ENCODE assay signal across 1 cellular context in the genomic region with DNA sequence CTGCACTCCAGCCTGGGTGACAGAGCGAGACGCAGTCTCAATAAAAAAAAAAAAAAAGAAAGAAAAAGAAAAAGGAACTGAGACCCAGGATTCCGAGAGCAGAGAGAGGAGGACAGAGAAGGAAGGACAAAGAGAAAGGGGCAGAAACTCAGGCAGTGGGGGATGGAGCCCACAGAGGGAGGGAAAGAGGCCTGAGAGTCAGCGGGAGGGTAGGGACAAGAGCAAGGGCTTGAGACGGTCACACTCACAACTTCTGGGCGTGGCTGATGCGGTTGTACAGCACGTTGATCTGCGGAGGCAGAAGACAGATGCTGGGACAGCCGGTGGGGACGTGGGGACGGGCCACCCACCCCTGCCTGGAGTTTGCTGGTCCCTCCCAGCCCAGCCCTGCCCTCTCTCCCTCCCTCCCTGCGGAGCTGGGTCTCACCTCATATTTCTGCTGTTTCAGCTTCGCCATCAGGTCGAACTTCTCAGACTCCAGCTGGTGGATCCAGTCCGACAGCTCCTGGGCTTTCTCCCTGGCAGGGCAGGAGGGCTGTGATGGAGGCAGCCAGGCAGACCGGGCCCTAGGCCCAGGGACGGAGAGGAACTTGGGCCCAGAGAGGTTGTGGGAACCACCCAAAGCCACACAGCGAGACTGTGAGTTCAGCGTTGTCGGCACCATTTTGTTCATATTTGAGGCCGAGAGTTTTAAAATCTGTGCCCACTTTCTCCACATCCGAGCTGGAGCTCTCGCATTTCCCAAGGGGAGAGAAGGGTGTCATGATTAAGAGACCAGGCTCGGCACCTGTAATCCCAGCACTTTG.
TF ChIP-seq lines count a peak whose summit lies in the region.

No MANE protein-coding gene starts in this region.

TF ChIP-seq in GM12878, 131 proteins besides CTCF, POLR2A, EP300 and RAD21:
- no peak for TF ChIP-seq CBX5 (IDR thresholded peaks at IDR 0.05; ENCODE audit: low read depth)
- no peak for TF ChIP-seq EGR1 (IDR thresholded peaks at IDR 0.05; ENCODE audit: borderline replicate concordance in 1 of 2, low read depth in 2 of 2, low read length in 2 of 2)
- no peak for TF ChIP-seq RB1 (IDR thresholded peaks at IDR 0.05; ENCODE audit: borderline replicate concordance)
- TF ChIP-seq KAT2A (conservative IDR thresholded peaks at IDR 0.05; ENCODE audit: control insufficient read depth, low read depth, low read length), result no peak
- TF ChIP-seq BCL11A (IDR thresholded peaks at IDR 0.05; ENCODE audit: low read depth, low read length), result no peak
- no peak for TF ChIP-seq FOXM1 (IDR thresholded peaks at IDR 0.05; ENCODE audit: low read depth, low read length)
- no peak for TF ChIP-seq IRF4 (IDR thresholded peaks at IDR 0.05; ENCODE audit: low read depth, low read length)
- TF ChIP-seq SPI1 (IDR thresholded peaks at IDR 0.05; ENCODE audit: borderline replicate concordance, insufficient read depth, low read depth, low read length), result peak; percentile 60; the same call in 1 of the 2 replicates
- no peak for TF ChIP-seq SIN3A (IDR thresholded peaks at IDR 0.05; ENCODE audit: low read depth, low read length)
- TF ChIP-seq MXI1 (IDR thresholded peaks at IDR 0.05; ENCODE audit: low read depth, low read length), result no peak
- TF ChIP-seq, protein P1, sequence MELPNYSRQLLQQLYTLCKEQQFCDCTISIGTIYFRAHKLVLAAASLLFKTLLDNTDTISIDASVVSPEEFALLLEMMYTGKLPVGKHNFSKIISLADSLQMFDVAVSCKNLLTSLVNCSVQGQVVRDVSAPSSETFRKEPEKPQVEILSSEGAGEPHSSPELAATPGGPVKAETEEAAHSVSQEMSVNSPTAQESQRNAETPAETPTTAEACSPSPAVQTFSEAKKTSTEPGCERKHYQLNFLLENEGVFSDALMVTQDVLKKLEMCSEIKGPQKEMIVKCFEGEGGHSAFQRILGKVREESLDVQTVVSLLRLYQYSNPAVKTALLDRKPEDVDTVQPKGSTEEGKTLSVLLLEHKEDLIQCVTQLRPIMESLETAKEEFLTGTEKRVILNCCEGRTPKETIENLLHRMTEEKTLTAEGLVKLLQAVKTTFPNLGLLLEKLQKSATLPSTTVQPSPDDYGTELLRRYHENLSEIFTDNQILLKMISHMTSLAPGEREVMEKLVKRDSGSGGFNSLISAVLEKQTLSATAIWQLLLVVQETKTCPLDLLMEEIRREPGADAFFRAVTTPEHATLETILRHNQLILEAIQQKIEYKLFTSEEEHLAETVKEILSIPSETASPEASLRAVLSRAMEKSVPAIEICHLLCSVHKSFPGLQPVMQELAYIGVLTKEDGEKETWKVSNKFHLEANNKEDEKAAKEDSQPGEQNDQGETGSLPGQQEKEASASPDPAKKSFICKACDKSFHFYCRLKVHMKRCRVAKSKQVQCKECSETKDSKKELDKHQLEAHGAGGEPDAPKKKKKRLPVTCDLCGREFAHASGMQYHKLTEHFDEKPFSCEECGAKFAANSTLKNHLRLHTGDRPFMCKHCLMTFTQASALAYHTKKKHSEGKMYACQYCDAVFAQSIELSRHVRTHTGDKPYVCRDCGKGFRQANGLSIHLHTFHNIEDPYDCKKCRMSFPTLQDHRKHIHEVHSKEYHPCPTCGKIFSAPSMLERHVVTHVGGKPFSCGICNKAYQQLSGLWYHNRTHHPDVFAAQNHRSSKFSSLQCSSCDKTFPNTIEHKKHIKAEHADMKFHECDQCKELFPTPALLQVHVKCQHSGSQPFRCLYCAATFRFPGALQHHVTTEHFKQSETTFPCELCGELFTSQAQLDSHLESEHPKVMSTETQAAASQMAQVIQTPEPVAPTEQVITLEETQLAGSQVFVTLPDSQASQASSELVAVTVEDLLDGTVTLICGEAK (IDR thresholded peaks at IDR 0.05; ENCODE audit: borderline replicate concordance), result peak; percentile 61
- TF ChIP-seq SMC3 (IDR thresholded peaks at IDR 0.05; ENCODE audit: borderline replicate concordance, low read length), result no peak
- TF ChIP-seq, protein P2, sequence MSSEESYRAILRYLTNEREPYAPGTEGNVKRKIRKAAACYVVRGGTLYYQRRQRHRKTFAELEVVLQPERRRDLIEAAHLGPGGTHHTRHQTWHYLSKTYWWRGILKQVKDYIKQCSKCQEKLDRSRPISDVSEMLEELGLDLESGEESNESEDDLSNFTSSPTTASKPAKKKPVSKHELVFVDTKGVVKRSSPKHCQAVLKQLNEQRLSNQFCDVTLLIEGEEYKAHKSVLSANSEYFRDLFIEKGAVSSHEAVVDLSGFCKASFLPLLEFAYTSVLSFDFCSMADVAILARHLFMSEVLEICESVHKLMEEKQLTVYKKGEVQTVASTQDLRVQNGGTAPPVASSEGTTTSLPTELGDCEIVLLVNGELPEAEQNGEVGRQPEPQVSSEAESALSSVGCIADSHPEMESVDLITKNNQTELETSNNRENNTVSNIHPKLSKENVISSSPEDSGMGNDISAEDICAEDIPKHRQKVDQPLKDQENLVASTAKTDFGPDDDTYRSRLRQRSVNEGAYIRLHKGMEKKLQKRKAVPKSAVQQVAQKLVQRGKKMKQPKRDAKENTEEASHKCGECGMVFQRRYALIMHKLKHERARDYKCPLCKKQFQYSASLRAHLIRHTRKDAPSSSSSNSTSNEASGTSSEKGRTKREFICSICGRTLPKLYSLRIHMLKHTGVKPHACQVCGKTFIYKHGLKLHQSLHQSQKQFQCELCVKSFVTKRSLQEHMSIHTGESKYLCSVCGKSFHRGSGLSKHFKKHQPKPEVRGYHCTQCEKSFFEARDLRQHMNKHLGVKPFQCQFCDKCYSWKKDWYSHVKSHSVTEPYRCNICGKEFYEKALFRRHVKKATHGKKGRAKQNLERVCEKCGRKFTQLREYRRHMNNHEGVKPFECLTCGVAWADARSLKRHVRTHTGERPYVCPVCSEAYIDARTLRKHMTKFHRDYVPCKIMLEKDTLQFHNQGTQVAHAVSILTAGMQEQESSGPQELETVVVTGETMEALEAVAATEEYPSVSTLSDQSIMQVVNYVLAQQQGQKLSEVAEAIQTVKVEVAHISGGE (CRISPR knock-in tag; IDR thresholded peaks at IDR 0.05), result no peak
- TF ChIP-seq CBX3 (IDR thresholded peaks at IDR 0.05; ENCODE audit: borderline replicate concordance, low read depth), result no peak
- no peak for TF ChIP-seq ZNF24 (IDR thresholded peaks at IDR 0.05)
- TF ChIP-seq HDGF (IDR thresholded peaks at IDR 0.05), result no peak
- no peak for TF ChIP-seq PAX8 (IDR thresholded peaks at IDR 0.05)
- TF ChIP-seq EED (IDR thresholded peaks at IDR 0.05; ENCODE audit: low read depth), result 0 out of 2 replicates have a peak, but pooled peaks have one; percentile 13
- TF ChIP-seq BACH1 (IDR thresholded peaks at IDR 0.05; ENCODE audit: borderline replicate concordance), result no peak
- TF ChIP-seq WRNIP1 (IDR thresholded peaks at IDR 0.05; ENCODE audit: borderline replicate concordance, low read depth, low read length), result no peak
- no peak for TF ChIP-seq TCF3 (IDR thresholded peaks at IDR 0.05; ENCODE audit: borderline replicate concordance, insufficient read depth, low read depth, low read length)
- TF ChIP-seq NBN (IDR thresholded peaks at IDR 0.05), result 0 out of 2 replicates have a peak, but pooled peaks have one; percentile 61
- TF ChIP-seq IKZF1 (conservative IDR thresholded peaks at IDR 0.05), result 0 out of 2 replicates have a peak, but pooled peaks have one; percentile 8
- peak; percentile 53 to 58; a peak in 2 of 4 replicates for TF ChIP-seq IKZF2 (IDR thresholded peaks at IDR 0.05)
- TF ChIP-seq, protein P3, sequence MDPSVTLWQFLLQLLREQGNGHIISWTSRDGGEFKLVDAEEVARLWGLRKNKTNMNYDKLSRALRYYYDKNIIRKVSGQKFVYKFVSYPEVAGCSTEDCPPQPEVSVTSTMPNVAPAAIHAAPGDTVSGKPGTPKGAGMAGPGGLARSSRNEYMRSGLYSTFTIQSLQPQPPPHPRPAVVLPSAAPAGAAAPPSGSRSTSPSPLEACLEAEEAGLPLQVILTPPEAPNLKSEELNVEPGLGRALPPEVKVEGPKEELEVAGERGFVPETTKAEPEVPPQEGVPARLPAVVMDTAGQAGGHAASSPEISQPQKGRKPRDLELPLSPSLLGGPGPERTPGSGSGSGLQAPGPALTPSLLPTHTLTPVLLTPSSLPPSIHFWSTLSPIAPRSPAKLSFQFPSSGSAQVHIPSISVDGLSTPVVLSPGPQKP (IDR thresholded peaks at IDR 0.05; ENCODE audit: low read depth, low read length), result no peak
- TF ChIP-seq, protein P4, sequence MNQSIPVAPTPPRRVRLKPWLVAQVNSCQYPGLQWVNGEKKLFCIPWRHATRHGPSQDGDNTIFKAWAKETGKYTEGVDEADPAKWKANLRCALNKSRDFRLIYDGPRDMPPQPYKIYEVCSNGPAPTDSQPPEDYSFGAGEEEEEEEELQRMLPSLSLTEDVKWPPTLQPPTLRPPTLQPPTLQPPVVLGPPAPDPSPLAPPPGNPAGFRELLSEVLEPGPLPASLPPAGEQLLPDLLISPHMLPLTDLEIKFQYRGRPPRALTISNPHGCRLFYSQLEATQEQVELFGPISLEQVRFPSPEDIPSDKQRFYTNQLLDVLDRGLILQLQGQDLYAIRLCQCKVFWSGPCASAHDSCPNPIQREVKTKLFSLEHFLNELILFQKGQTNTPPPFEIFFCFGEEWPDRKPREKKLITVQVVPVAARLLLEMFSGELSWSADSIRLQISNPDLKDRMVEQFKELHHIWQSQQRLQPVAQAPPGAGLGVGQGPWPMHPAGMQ (IDR thresholded peaks at IDR 0.05; ENCODE audit: borderline replicate concordance), result no peak
- TF ChIP-seq SIX5 (IDR thresholded peaks at IDR 0.05; ENCODE audit: low read depth, low read length, severe bottlenecking), result no peak
- 0 out of 2 replicates have a peak, but pooled peaks have one; percentile 16 for TF ChIP-seq MTA2 (IDR thresholded peaks at IDR 0.05; ENCODE audit: low read depth)
TF ChIP-seq in GM12878: peak in this region for 7.
